In the genomic region with DNA sequence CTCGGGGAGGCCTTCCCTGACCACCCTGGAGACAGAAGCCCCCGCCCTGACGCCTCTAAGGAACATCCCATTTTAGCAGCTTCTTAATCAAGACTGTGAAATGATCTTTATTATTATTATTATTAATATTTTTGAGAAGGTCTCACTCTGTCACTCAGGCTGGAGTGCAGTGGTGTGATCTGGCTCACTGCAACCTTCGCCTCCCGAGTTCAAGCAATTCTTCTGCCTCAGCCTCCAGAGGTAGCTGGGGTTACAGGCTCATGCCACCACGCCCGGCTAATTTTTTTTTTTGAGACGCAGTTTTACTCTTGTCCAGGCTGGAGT, we compare ENCODE assay signal across 9 cellular contexts. TPM values are rescaled to one million over a fixed set of nuclear protein-coding genes. Genes with fewer than 3 reads are reported as not detected.
A peak's percentile ranks its signal among the peaks of the same experiment; 100 is the strongest.
DNase-seq lines count a peak whose midpoint lies in the region; ATAC-seq and TF ChIP-seq lines count a peak whose summit lies in the region.
"Had no signal": no experiment of that assay in that cellular context is flagged by ENCODE, and none has a peak within 500 bp of the region (broad histone marks: within the 10 kb centered on the region; RNA-seq: fewer than 3 reads in every experiment).

No MANE protein-coding gene starts in this region.

- no peaks in the 10 kb centered on the region for H3K9me3 Mint-ChIP-seq in memory B cell

- H3K4me1 ChIP-seq in heart right ventricle (peaks cover 0 to 18% (median 7%) of the 10 kb centered on the region in 9 donors), adipocyte (ENCODE audit: control insufficient read depth, insufficient read depth, low read length) (peaks cover 12% of the 10 kb centered on the region), tibial artery (peaks cover 0 to 15% (median 4%) of the 10 kb centered on the region in 4 donors)

- peaks cover 5% of the 10 kb centered on the region for H3K27me3 Mint-ChIP-seq in memory B cell

- peak overlapping the region in 5 of 10 donors; percentile 53 to 57 (median 55) for H3K4me3 ChIP-seq in heart right ventricle
- H3K4me3 ChIP-seq in adipocyte (ENCODE audit: low read length) = peak overlapping the region; percentile 75
- H3K4me3 ChIP-seq in tibial artery = peak overlapping the region; percentile 45 to 46

- no peak for DNase-seq in heart right ventricle
- no peak for DNase-seq in left cardiac atrium
- DNase-seq in adipocyte (ENCODE audit: low read depth) = no peak
- DNase-seq in memory B cell (ENCODE audit: low spot score in 2 of 2) = no peak
- DNase-seq in tibial artery = no peak
- no peak for DNase-seq in NCI-H1092 (lab: John Stamatoyannopoulos, UW)
- DNase-seq in NCI-H526 treated with DMSO at 0.1 percent for 48 hours (lab: John Stamatoyannopoulos, UW) = no peak

- ATAC-seq in heart right ventricle = no peak
- no peak for ATAC-seq in left cardiac atrium
- ATAC-seq in memory B cell (ENCODE audit: low read depth) = no peak
- ATAC-seq in GM21360 (IDR thresholded peaks at IDR 0.05; ENCODE audit: unreplicated experiment) = no peak

- intact Hi-C loops in heart right ventricle (cut with DNase I) (loop anchor here in 3 of 10 donors (2.0 to 10.0 kb wide), 2 partner anchors 81 kb away; a partner anchor contains a TSS), left cardiac atrium (cut with DNase I) (no loop called here), tibial artery (cut with DNase I; ENCODE audit: low total_unique reads) (loop anchor here (5.0 kb wide), 2 partner anchors 78 to 297 kb away; a partner anchor contains a TSS)

- peak overlapping the region in 9 of 10 donors; percentile 36 to 73 (median 58) for H3K27ac ChIP-seq in heart right ventricle
- peak overlapping the region; percentile 48 to 62 for H3K27ac ChIP-seq in tibial artery

- H3K36me3 ChIP-seq in heart right ventricle = no peaks in the 10 kb centered on the region
- no peaks in the 10 kb centered on the region for H3K36me3 ChIP-seq in adipocyte (ENCODE audit: control insufficient read depth, insufficient read depth, low read length, severe bottlenecking)
- no peaks in the 10 kb centered on the region for H3K36me3 ChIP-seq in tibial artery

- H3K9me3 ChIP-seq in heart right ventricle = no peaks in the 10 kb centered on the region
- H3K9me3 ChIP-seq in adipocyte (ENCODE audit: control insufficient read depth, low read length) = no peaks in the 10 kb centered on the region
- no peaks in the 10 kb centered on the region for H3K9me3 ChIP-seq in tibial artery

- TF ChIP-seq CTCF in heart right ventricle (IDR thresholded peaks at IDR 0.05) (no peak), tibial artery (IDR thresholded peaks at IDR 0.05) (no peak)

- H3K27me3 ChIP-seq in heart right ventricle = no peaks in the 10 kb centered on the region
- no peaks in the 10 kb centered on the region for H3K27me3 ChIP-seq in adipocyte (replicated peaks; ENCODE audit: control insufficient read depth, insufficient read depth, low read length)
- no peaks in the 10 kb centered on the region for H3K27me3 ChIP-seq in tibial artery

- WGBS in heart right ventricle, 2 donors = 52 to 54% methylated on average over 8 of the region's 8 CpGs

- H3K36me3 Mint-ChIP-seq in memory B cell = no peaks in the 10 kb centered on the region
- H3K36me3 Mint-ChIP-seq: CD14-positive monocyte had no signal

- peak overlapping the region; percentile 70 for H3K9ac ChIP-seq in adipocyte (ENCODE audit: low read length)

- H3K4me3 Mint-ChIP-seq in memory B cell = peak overlapping the region; percentile 64

- H3K27ac Mint-ChIP-seq in memory B cell = no peak overlapping the region

- H3K4me1 Mint-ChIP-seq in memory B cell = peaks cover 7% of the 10 kb centered on the region

RNA-seq across cellular contexts. Expression of a gene that starts 3.6 kb away (rescaled TPM):
- 10 to 100 TPM in 5 of 10 donors, 1 to 10 TPM in 5; 7.3 to 14.4 (median 10.1) TPM for total RNA-seq in heart right ventricle
- 1 to 10 TPM in 1 of 2 donors, under 1 TPM in 1; 0.71 to 4.2 TPM for polyA plus RNA-seq in heart right ventricle
- 1 to 10 TPM; 5.2 to 7.0 TPM for total RNA-seq in left cardiac atrium
- polyA plus RNA-seq: CD14-positive monocyte had no signal

RNA-seq across cellular contexts. Expression of a gene that starts 8.8 kb away (rescaled TPM):
- total RNA-seq in heart right ventricle = 10 to 100 TPM; 18.4 to 33.9 (median 20.9) TPM
- polyA plus RNA-seq in heart right ventricle = 100 to 1,000 TPM; 120 to 237 TPM
- 10 to 100 TPM; 25.5 to 28.1 TPM for total RNA-seq in left cardiac atrium

RNA-seq across cellular contexts. Expression of a gene that starts 20.1 kb away (rescaled TPM):
- total RNA-seq in heart right ventricle = 100 to 1,000 TPM; 138 to 201 (median 148) TPM
- 100 to 1,000 TPM; 187 to 289 TPM for polyA plus RNA-seq in heart right ventricle
- 100 to 1,000 TPM; 113 to 131 TPM for total RNA-seq in left cardiac atrium

RNA-seq across cellular contexts. Expression of a gene that starts 27.4 kb away (rescaled TPM):
- total RNA-seq in heart right ventricle (100 to 1,000 TPM; 265 to 683 (median 348) TPM), left cardiac atrium (100 to 1,000 TPM; 627 to 707 TPM)
- 100 to 1,000 TPM; 197 to 830 TPM for polyA plus RNA-seq in heart right ventricle

RNA-seq across cellular contexts. Expression of a gene that starts 29.5 kb away (rescaled TPM):
- total RNA-seq in heart right ventricle (100 to 1,000 TPM; 111 to 162 (median 145) TPM), left cardiac atrium (100 to 1,000 TPM; 117 to 133 TPM)
- 10 to 100 TPM; 16.8 to 34.2 TPM for polyA plus RNA-seq in heart right ventricle
